In genomic region chr18:8662574-8663255, GRCh38 we compare ENCODE assay signal across 17 cellular contexts. TPM values are rescaled to one million over a fixed set of nuclear protein-coding genes. Genes with fewer than 3 reads are reported as not detected.
DNase-seq lines count a peak whose midpoint lies in the region; ATAC-seq, FAIRE-seq and TF ChIP-seq lines count a peak whose summit lies in the region.
"Had no signal": no experiment of that assay in that cellular context is flagged by ENCODE, and none has a peak within 500 bp of the region (broad histone marks: within the 10 kb centered on the region; RNA-seq: fewer than 3 reads in every experiment).

No MANE protein-coding gene starts in this region.

- H3K9me3 Mint-ChIP-seq in CD14-positive monocyte: peaks cover 0 to 2% (median 0%) of the 10 kb centered on the region in 7 donors
- H3K9me3 Mint-ChIP-seq: activated CD4-positive, alpha-beta T cell treated with anti-CD3 and anti-CD28 coated beads, Interleukin-2, amount 10 ng/mL, durations not matched to agents 7 days and 5 days; activated naive CD4-positive, alpha-beta T cell treated with anti-CD3 and anti-CD28 coated beads, Interleukin-2, amount 50 U/mL, for 72 hours had no signal

- no peaks in the 10 kb centered on the region for H3K9me3 ChIP-seq in H1 (ENCODE audit: insufficient read depth in 2 of 2, low read depth in 1 of 2, low read length in 1 of 2)
- H3K9me3 ChIP-seq: esophagus muscularis mucosa had no signal

- TF ChIP-seq RAD21 in H1 (IDR thresholded peaks at IDR 0.05 in 1 of 2, conservative IDR thresholded peaks at IDR 0.05 in 1 of 2; ENCODE audit: low read depth in 2 of 2, low read length in 2 of 2): no peak

- no peaks in the 10 kb centered on the region for H3K36me3 Mint-ChIP-seq in CD14-positive monocyte
- H3K36me3 Mint-ChIP-seq: activated naive CD4-positive, alpha-beta T cell treated with anti-CD3 and anti-CD28 coated beads, Interleukin-2, amount 50 U/mL, for 72 hours had no signal

- 71% methylated on average over 18 of the region's 20 CpGs; no CpG with 5 or more reads in 1 of the 2 experiments for WGBS in H1 (ENCODE audit: extremely low coverage in 1 of 2, insufficient coverage in 1 of 2, insufficient read length in 1 of 2, insufficient replicate concordance in 2 of 2, low coverage in 1 of 2, low lambda C conversion rate in 2 of 2, missing lambda C conversion rate in 1 of 2), 2 experiments

- no peaks in the 10 kb centered on the region for H4K20me1 ChIP-seq in H1 (replicated peaks in 1 of 2; ENCODE audit: control insufficient read depth in 1 of 2, insufficient read depth in 2 of 2, low read length in 2 of 2)

- H2AK5ac ChIP-seq in H1 (ENCODE audit: low read depth, low read length): peak overlapping the region; percentile 42; the same call in 1 of the 2 replicates

- H3K27ac Mint-ChIP-seq in CD14-positive monocyte: no peak overlapping the region
- H3K27ac Mint-ChIP-seq: activated CD4-positive, alpha-beta T cell treated with anti-CD3 and anti-CD28 coated beads, Interleukin-2, amount 10 ng/mL, durations not matched to agents 7 days and 5 days; activated naive CD4-positive, alpha-beta T cell treated with anti-CD3 and anti-CD28 coated beads, Interleukin-2, amount 50 U/mL, for 72 hours had no signal

- H4K91ac ChIP-seq in H1 (replicated peaks; ENCODE audit: insufficient read length, low read length): peak overlapping the region; percentile 79

- H2BK15ac ChIP-seq in H1 (ENCODE audit: low read length): no peak overlapping the region

- CTCF ChIA-PET in H1 (lab: Charles Lee; ENCODE audit: partially characterized antibody): interaction anchor here (1.1 to 4.5 kb wide), 9 partner anchors 9 to 326 kb away, joined by 3 to 31 read pairs (median 4); no protein-coding TSS in a partner anchor

- H3K27me3 Mint-ChIP-seq in CD14-positive monocyte (ENCODE audit: low read depth in 3 of 3): peaks cover 8 to 14% (median 12%) of the 10 kb centered on the region in 3 donors

- no peaks in the 10 kb centered on the region; the same call in 1 of the 2 replicates for H3K23me2 ChIP-seq in H1 (ENCODE audit: low read depth, low read length)

- intact Hi-C loops in CD14-positive monocyte (cut with micrococcal nuclease): no loop called here

- TF ChIP-seq EP300 in H1 (IDR thresholded peaks at IDR 0.05; ENCODE audit: borderline replicate concordance in 1 of 2, low read depth in 2 of 2, low read length in 2 of 2): no peak

- H3K4me3 Mint-ChIP-seq in CD14-positive monocyte: no peak overlapping the region
- H3K4me3 Mint-ChIP-seq: activated CD4-positive, alpha-beta T cell treated with anti-CD3 and anti-CD28 coated beads, Interleukin-2, amount 10 ng/mL, durations not matched to agents 7 days and 5 days had no signal

- TF ChIP-seq CTCF in H1 (IDR thresholded peaks at IDR 0.05; ENCODE audit: control extremely low read depth in 1 of 3, insufficient read depth in 1 of 3, low read depth in 1 of 3, low read length in 3 of 3): no peak
- no peak for TF ChIP-seq CTCF in CD14-positive monocyte (IDR thresholded peaks at IDR 0.05)

- H2BK5ac ChIP-seq in H1 (ENCODE audit: low read depth, low read length): peak overlapping the region; percentile 85; the same call in 1 of the 2 replicates

- no peak for FAIRE-seq in H1 (lab: Jason Lieb, UNC)
- FAIRE-seq: K562, kidney had no signal

- DNase-seq in NCI-H2081 (lab: John Stamatoyannopoulos, UW): peak; percentile 79 to 87
- DNase-seq in NCI-H2081 treated with DMSO at 0.1 percent for 48 hours (lab: John Stamatoyannopoulos, UW): no peak
- DNase-seq in NCI-H526 treated with DMSO at 0.1 percent for 48 hours (lab: John Stamatoyannopoulos, UW): peak; percentile 80
- no peak for DNase-seq in H1 (ENCODE audit: low read depth in 1 of 2, low spot score in 2 of 2)
- no peak for DNase-seq in CD14-positive monocyte (ENCODE audit: low spot score)
- DNase-seq in stimulated activated CD4-positive, alpha-beta T cell treated with anti-CD3 and anti-CD28 coated beads, Interleukin-2, amount 100 ng/mL, for 48 hours: no peak
- DNase-seq: activated CD4-positive, alpha-beta T cell treated with anti-CD3 and anti-CD28 coated beads, Interleukin-2, amount 10 ng/mL, durations not matched to agents 7 days and 5 days; activated T-cell treated with anti-CD3 and anti-CD28 coated beads for 4 hours; kidney; NCI-H1048; T1000 had no signal

- H2BK20ac ChIP-seq in H1 (ENCODE audit: low read length): peak overlapping the region; percentile 62

- H3K9ac ChIP-seq in H1 (replicated peaks in 1 of 4; ENCODE audit: extremely low read depth in 1 of 4, low read depth in 3 of 4, low read length in 3 of 4): no peak overlapping the region

- ATAC-seq in GM21360 (IDR thresholded peaks at IDR 0.05; ENCODE audit: unreplicated experiment) (no peak), GM19023 (IDR thresholded peaks at IDR 0.05; ENCODE audit: unreplicated experiment) (no peak)
- ATAC-seq: activated naive CD4-positive, alpha-beta T cell treated with anti-CD3 and anti-CD28 coated beads, Interleukin-2, amount 50 U/mL, for 72 hours; K562 had no signal

- POLR2A ChIA-PET in H1 (lab: Charles Lee; ENCODE audit: partially characterized antibody): interaction anchor here (1.0 to 1.9 kb wide), 2 partner anchors 9 to 44 kb away, joined by 3 to 4 read pairs; no protein-coding TSS in a partner anchor

- no peaks in the 10 kb centered on the region for H3K79me1 ChIP-seq in H1 (ENCODE audit: low read depth, low read length)

- TF ChIP-seq POLR2A in H1 (IDR thresholded peaks at IDR 0.05; ENCODE audit: control extremely low read depth in 1 of 2, low read depth in 2 of 2, low read length in 2 of 2): no peak

- peak overlapping the region; percentile 41 for H4K5ac ChIP-seq in H1 (ENCODE audit: insufficient read length, low read depth, low read length)

- H3K56ac ChIP-seq in H1 (replicated peaks; ENCODE audit: insufficient read length, low read depth, low read length): no peak overlapping the region

- peak overlapping the region; percentile 67 for H2BK120ac ChIP-seq in H1 (replicated peaks; ENCODE audit: low read depth, low read length)

- peaks cover 8% of the 10 kb centered on the region for H3K4me1 Mint-ChIP-seq in CD14-positive monocyte

- H3K27ac ChIP-seq in H1 (ENCODE audit: low read depth, low read length): no peak overlapping the region
- H3K27ac ChIP-seq: C4-2B, esophagus muscularis mucosa had no signal

- peak overlapping the region; percentile 62 to 64 for H3K4me2 ChIP-seq in H1 (ENCODE audit: insufficient read depth in 1 of 2, low read depth in 2 of 2, low read length in 2 of 2)

- H3K23ac ChIP-seq in H1 (ENCODE audit: insufficient read length): no peak overlapping the region

- no peak overlapping the region for H2AFZ ChIP-seq in H1 (ENCODE audit: low read length)

- no peak overlapping the region; the same call in 1 of the 2 replicates for H4K8ac ChIP-seq in H1 (ENCODE audit: extremely low read depth, insufficient read depth, low read length)

- no peak overlapping the region for H3K14ac ChIP-seq in H1 (ENCODE audit: insufficient read length)

- H3K36me3 ChIP-seq in H1 (ENCODE audit: control insufficient read depth in 2 of 4, insufficient read depth in 4 of 4, low read length in 3 of 4): no peaks in the 10 kb centered on the region
- H3K36me3 ChIP-seq: esophagus muscularis mucosa had no signal

- no peaks in the 10 kb centered on the region for H3K79me2 ChIP-seq in H1 (ENCODE audit: control insufficient read depth in 1 of 2, insufficient read depth in 2 of 2, low read length in 2 of 2)

- H3K27me3 ChIP-seq in H1 (replicated peaks in 1 of 4; ENCODE audit: control insufficient read depth in 3 of 4, extremely low read depth in 1 of 4, insufficient read depth in 3 of 4, low read length in 3 of 4): no peaks in the 10 kb centered on the region
- H3K27me3 ChIP-seq: esophagus muscularis mucosa had no signal

- peaks cover 5 to 21% (median 13%) of the 10 kb centered on the region in 4 experiments for H3K4me1 ChIP-seq in H1 (replicated peaks in 1 of 4; ENCODE audit: control insufficient read depth in 3 of 4, insufficient read depth in 4 of 4, low read length in 3 of 4)

- peak overlapping the region; percentile 94 for H2BK12ac ChIP-seq in H1 (ENCODE audit: low read depth, low read length)

- no peak overlapping the region for H3K4ac ChIP-seq in H1 (replicated peaks; ENCODE audit: insufficient read length, low read depth, low read length)

- peak overlapping the region; percentile 86 for H3K18ac ChIP-seq in H1 (ENCODE audit: extremely low read depth, low read length)

- H3K4me3 ChIP-seq in H1 (ENCODE audit: extremely low read depth in 1 of 4, insufficient read depth in 2 of 4, low read depth in 3 of 4, low read length in 4 of 4): peak overlapping the region in 1 of 4 experiments; percentile 46; a peak in 1 of 8 replicates
- H3K4me3 ChIP-seq: esophagus muscularis mucosa, K562 had no signal

TF ChIP-seq in H1, 55 proteins besides CTCF, POLR2A, EP300 and RAD21 (continues in another document):
- TF ChIP-seq E2F6 (IDR thresholded peaks at IDR 0.05): no peak

RNA-seq across cellular contexts. Expression of gene MTCL1, which starts 42.6 kb away (rescaled TPM):
- 60.8 and 62.0 TPM in 2 replicates for total RNA-seq in H1 (2021; fragmentation: NEBNext Ultra II Directional; extraction: Animal tissue kit (Norgen Biotek cat#: 25700))
- polyA plus RNA-seq in H1 (2011; rRNA removed) (16.6 and 19.8 TPM in 2 replicates), CD14-positive monocyte (not detected)
- polyA plus RNA-seq in H1 (2011; cell fraction: cytosol; rRNA removed): 18.3 TPM
- 55.0 TPM for polyA plus RNA-seq in H1 (2011; cell fraction: nucleus; rRNA removed)
- polyA plus RNA-seq in H1 (2012, experiment 1 of 2): 28.3 to 36.5 TPM (median 32.7 TPM) in 4 replicates
- polyA plus RNA-seq in H1 (2012, experiment 2 of 2): 8.4 TPM
- 18.5 TPM for polyA plus RNA-seq in H1 (2013, experiment 1 of 2)
- polyA plus RNA-seq in H1 (2013, experiment 2 of 2): 19.1 TPM
- 31.5 and 34.8 TPM in 2 replicates for polyA minus RNA-seq in H1 (2011; rRNA and poly(A)+ RNA removed)
- polyA minus RNA-seq in H1 (2011; cell fraction: cytosol; rRNA and poly(A)+ RNA removed): 29.1 TPM
- polyA minus RNA-seq in H1 (2011; cell fraction: nucleus; rRNA and poly(A)+ RNA removed): 75.2 TPM

RNA-seq across cellular contexts. Expression of gene RAB12, which starts 53.5 kb away (rescaled TPM):
- total RNA-seq in H1 (2021; fragmentation: NEBNext Ultra II Directional; extraction: Animal tissue kit (Norgen Biotek cat#: 25700)): 42.1 and 45.9 TPM in 2 replicates
- polyA plus RNA-seq in H1 (2011; rRNA removed): 11.6 and 19.7 TPM in 2 replicates
- 25.6 TPM for polyA plus RNA-seq in H1 (2011; cell fraction: cytosol; rRNA removed)
- 14.5 TPM for polyA plus RNA-seq in H1 (2011; cell fraction: nucleus; rRNA removed)
- 26.6 to 45.7 TPM (median 29.0 TPM) in 4 replicates for polyA plus RNA-seq in H1 (2012, experiment 1 of 2)
- polyA plus RNA-seq in H1 (2012, experiment 2 of 2): 12.6 TPM
- 41.6 TPM for polyA plus RNA-seq in H1 (2013, experiment 1 of 2)
- 35.7 TPM for polyA plus RNA-seq in H1 (2013, experiment 2 of 2)
- 14.5 and 18.1 TPM in 2 replicates for polyA minus RNA-seq in H1 (2011; rRNA and poly(A)+ RNA removed)
- 22.2 TPM for polyA minus RNA-seq in H1 (2011; cell fraction: cytosol; rRNA and poly(A)+ RNA removed)
- 37.2 TPM for polyA minus RNA-seq in H1 (2011; cell fraction: nucleus; rRNA and poly(A)+ RNA removed)
- under 1 TPM; 0.15 to 0.16 TPM for polyA plus RNA-seq in CD14-positive monocyte

Comparison
In these comparisons a context has a peak if more than half of its experiments do, and no peak if none do; other contexts are left out.
1. DNase-seq: peak in NCI-H2081 (2 of 2) and NCI-H526 treated with DMSO at 0.1 percent for 48 hours (single experiment); none in NCI-H2081 treated with DMSO at 0.1 percent for 48 hours (single experiment), H1 (0 of 2), CD14-positive monocyte (single experiment) and stimulated activated CD4-positive, alpha-beta T cell treated with anti-CD3 and anti-CD28 coated beads, Interleukin-2, amount 100 ng/mL, for 48 hours (0 of 2).
2. RNA of gene MTCL1, which starts 42.6 kb away (polyA plus RNA-seq): 8.4 to 55.0 TPM in H1; not detected in CD14-positive monocyte; every median in the first group is over 4 times any median in the second.
3. RNA of gene RAB12, which starts 53.5 kb away (polyA plus RNA-seq): 11.6 to 45.7 TPM in H1; 0.15 to 0.16 TPM in CD14-positive monocyte; every median in the first group is over 10 times any median in the second.